In genomic region chr1:234608720-234609527, GRCh38 we compare ENCODE assay signal across 8 cellular contexts. TPM values are rescaled to one million over a fixed set of nuclear protein-coding genes. Genes with fewer than 3 reads are reported as not detected.
DNase-seq lines count a peak whose midpoint lies in the region; ATAC-seq and TF ChIP-seq lines count a peak whose summit lies in the region.

No MANE protein-coding gene starts in this region.

- peak overlapping the region; percentile 83 for H3K4me3 Mint-ChIP-seq in activated CD8-positive, alpha-beta memory T cell treated with anti-CD3 and anti-CD28 coated beads, Interleukin-2, amount 10 ng/mL, durations not matched to agents 7 days and 5 days
- H3K4me3 Mint-ChIP-seq in natural killer cell treated with Interleukin-12 subunit alpha and Interleukin-12 subunit beta and Interleukin-15 and Interleukin-18, amount 100 ng/mL, for 72 hours = peak overlapping the region; percentile 88

- H3K27ac Mint-ChIP-seq in activated CD8-positive, alpha-beta memory T cell treated with anti-CD3 and anti-CD28 coated beads, Interleukin-2, amount 10 ng/mL, durations not matched to agents 7 days and 5 days = peak overlapping the region; percentile 98
- H3K27ac Mint-ChIP-seq in natural killer cell treated with Interleukin-12 subunit alpha and Interleukin-12 subunit beta and Interleukin-15 and Interleukin-18, amount 100 ng/mL, for 72 hours = peak overlapping the region; percentile 95 to 96

- H3K27me3 ChIP-seq in MG63 = no peaks in the 10 kb centered on the region
- no peaks in the 10 kb centered on the region for H3K27me3 ChIP-seq in thymus (ENCODE audit: control insufficient read depth, insufficient read depth)

- TF ChIP-seq CTCF in epithelial cell of esophagus (IDR thresholded peaks at IDR 0.05; ENCODE audit: insufficient read depth, low read depth, low read length, missing control alignments) = no peak

- peak overlapping the region; percentile 74 for H3K4me3 ChIP-seq in MG63
- H3K4me3 ChIP-seq in epithelial cell of esophagus (ENCODE audit: low read length) = peak overlapping the region; percentile 92
- peak overlapping the region; percentile 88 for H3K4me3 ChIP-seq in thymus (ENCODE audit: low read length)

- peaks cover 46% of the 10 kb centered on the region for H3K36me3 ChIP-seq in MG63
- H3K36me3 ChIP-seq in thymus (ENCODE audit: control insufficient read depth, insufficient read depth) = peaks cover 5% of the 10 kb centered on the region

- no peaks in the 10 kb centered on the region for H3K27me3 Mint-ChIP-seq in activated CD8-positive, alpha-beta memory T cell treated with anti-CD3 and anti-CD28 coated beads, Interleukin-2, amount 10 ng/mL, durations not matched to agents 7 days and 5 days
- no peaks in the 10 kb centered on the region for H3K27me3 Mint-ChIP-seq in natural killer cell treated with Interleukin-12 subunit alpha and Interleukin-12 subunit beta and Interleukin-15 and Interleukin-18, amount 100 ng/mL, for 72 hours

- H3K4me1 Mint-ChIP-seq in activated CD8-positive, alpha-beta memory T cell treated with anti-CD3 and anti-CD28 coated beads, Interleukin-2, amount 10 ng/mL, durations not matched to agents 7 days and 5 days = peaks cover 51% of the 10 kb centered on the region
- peaks cover 56 to 71% of the 10 kb centered on the region in 2 donors for H3K4me1 Mint-ChIP-seq in natural killer cell treated with Interleukin-12 subunit alpha and Interleukin-12 subunit beta and Interleukin-15 and Interleukin-18, amount 100 ng/mL, for 72 hours (ENCODE audit: low read depth in 2 of 2)

- WGBS in thymus = under 1% methylated on average over 122 of the region's 122 CpGs

- CTCF ChIA-PET in activated CD8-positive, alpha-beta memory T cell treated with anti-CD3 and anti-CD28 coated beads, Interleukin-2, amount 10 ng/mL, durations not matched to agents 7 days and 5 days (lab: Charles Lee) = interaction anchor here (1.1 to 6.1 kb wide), 3 partner anchors 9 to 473 kb away, joined by 4 to 41 read pairs (median 4); no protein-coding TSS in a partner anchor

- no peaks in the 10 kb centered on the region for H3K9me3 Mint-ChIP-seq in activated CD8-positive, alpha-beta memory T cell treated with anti-CD3 and anti-CD28 coated beads, Interleukin-2, amount 10 ng/mL, durations not matched to agents 7 days and 5 days (ENCODE audit: low read depth)
- H3K9me3 Mint-ChIP-seq in natural killer cell treated with Interleukin-12 subunit alpha and Interleukin-12 subunit beta and Interleukin-15 and Interleukin-18, amount 100 ng/mL, for 72 hours = no peaks in the 10 kb centered on the region

- ATAC-seq in activated CD8-positive, alpha-beta memory T cell treated with anti-CD3 and anti-CD28 coated beads, Interleukin-2, amount 10 ng/mL, durations not matched to agents 7 days and 5 days = peak; percentile 1
- peak in 1 of 2 donors; percentile 8 for ATAC-seq in natural killer cell treated with Interleukin-12 subunit alpha and Interleukin-12 subunit beta and Interleukin-15 and Interleukin-18, amount 100 ng/mL, for 72 hours
- ATAC-seq in GM19397 (IDR thresholded peaks at IDR 0.05; ENCODE audit: unreplicated experiment) = no peak

- H3K36me3 Mint-ChIP-seq in activated CD8-positive, alpha-beta memory T cell treated with anti-CD3 and anti-CD28 coated beads, Interleukin-2, amount 10 ng/mL, durations not matched to agents 7 days and 5 days = peaks cover 41% of the 10 kb centered on the region
- H3K36me3 Mint-ChIP-seq in natural killer cell treated with Interleukin-12 subunit alpha and Interleukin-12 subunit beta and Interleukin-15 and Interleukin-18, amount 100 ng/mL, for 72 hours = peaks cover 44% of the 10 kb centered on the region

- DNase-seq in ELF-1 (ENCODE audit: low read depth, low spot score) (peak; percentile 51), MG63 (peak; percentile 67), epithelial cell of esophagus (ENCODE audit: low read depth) (peak; percentile 67), GDM1 (lab: John Stamatoyannopoulos, UW) (no peak)
- peak; percentile 82 for DNase-seq in activated CD8-positive, alpha-beta memory T cell treated with anti-CD3 and anti-CD28 coated beads, Interleukin-2, amount 10 ng/mL, durations not matched to agents 7 days and 5 days
- DNase-seq in natural killer cell treated with Interleukin-12 subunit alpha and Interleukin-12 subunit beta and Interleukin-15 and Interleukin-18, amount 100 ng/mL, for 72 hours (ENCODE audit: low spot score) = peak; percentile 74

- no peaks in the 10 kb centered on the region for H3K9me3 ChIP-seq in MG63
- no peaks in the 10 kb centered on the region for H3K9me3 ChIP-seq in thymus (ENCODE audit: control insufficient read depth)

- H3K27ac ChIP-seq in thymus (ENCODE audit: low read depth) = peak overlapping the region; percentile 100

- H3K4me1 ChIP-seq in thymus (ENCODE audit: control insufficient read depth, insufficient read depth, low read length) = peaks cover 37% of the 10 kb centered on the region

RNA-seq across cellular contexts. Expression of gene IRF2BP2, which starts 1.1 kb away (rescaled TPM):
- total RNA-seq in MG63 (2014; rRNA removed; shearing (Covaris generic); ENCODE audit: low replicate concordance) = 52.8 and 67.4 TPM in 2 replicates
- 100 to 1,000 TPM in 1 of 2 experiments, 10 to 100 TPM in 1; 81.1 to 103 TPM for total RNA-seq in activated CD8-positive, alpha-beta memory T cell treated with anti-CD3 and anti-CD28 coated beads, Interleukin-2, amount 10 ng/mL, durations not matched to agents 7 days and 5 days
- 100 to 1,000 TPM; 131 to 243 TPM for total RNA-seq in natural killer cell treated with Interleukin-12 subunit alpha and Interleukin-12 subunit beta and Interleukin-15 and Interleukin-18, amount 100 ng/mL, for 72 hours
- 60.3 TPM for polyA plus RNA-seq in thymus
